9 cellular contexts compared by ENCODE assay signal in genomic region chr4:100067255-100067654, GRCh38.
"Had no signal": no experiment of that assay in that cellular context is flagged by ENCODE, and none has a peak within 500 bp of the region (broad histone marks: within the 10 kb centered on the region; RNA-seq: fewer than 3 reads in every experiment).

No MANE protein-coding gene starts in this region.

- H3K27ac Mint-ChIP-seq: GM23338, H9, HFFc6 had no signal

- H3K27ac ChIP-seq: GM23248 had no signal

- H3K4me2 ChIP-seq: GM23338 had no signal

- H3K9me3 Mint-ChIP-seq: GM23338, H9, HFFc6 had no signal

- H3K4me1 ChIP-seq: HAP-1 had no signal

- H3K36me3 ChIP-seq: HAP-1 had no signal

- ATAC-seq: GM23338, HCT116 had no signal

- H3K9me3 ChIP-seq: HAP-1 had no signal

- H3K4me3 Mint-ChIP-seq: GM23338, H9, HFFc6 had no signal

- H2AFZ ChIP-seq: GM23248, GM23338 had no signal

- H3K4me1 Mint-ChIP-seq: GM23338, H9 had no signal

- DNase-seq: GM23248, GOT3, H7, H9, HCEC 1CT, HFFc6 had no signal

- H3K4me3 ChIP-seq: GM23248, GM23338, HAP-1 had no signal

- H3K9ac ChIP-seq: GM23248 had no signal
